Comparison of ENCODE assay signal across 25 cellular contexts in genomic region chr13:113513761-113514160, GRCh38. TPM values are rescaled to one million over a fixed set of nuclear protein-coding genes. Genes with fewer than 3 reads are reported as not detected.
DNase-seq lines count a peak whose midpoint lies in the region; ATAC-seq, FAIRE-seq and TF ChIP-seq lines count a peak whose summit lies in the region.
"Had no signal": no experiment of that assay in that cellular context is flagged by ENCODE, and none has a peak within 500 bp of the region (broad histone marks: within the 10 kb centered on the region; RNA-seq: fewer than 3 reads in every experiment).

No MANE protein-coding gene starts in this region.

- H3K4me1 ChIP-seq in RWPE2 (ENCODE audit: insufficient read depth, poor library complexity, severe bottlenecking) (no peaks in the 10 kb centered on the region), kidney (ENCODE audit: control insufficient read depth in 1 of 2, insufficient read depth in 1 of 2, low read depth in 1 of 2, low read length in 2 of 2) (no peaks in the 10 kb centered on the region), osteoblast (ENCODE audit: insufficient read depth, low read length) (no peaks in the 10 kb centered on the region)
- H3K4me1 ChIP-seq: BE2C had no signal

- no peak overlapping the region for H2AFZ ChIP-seq in osteoblast (ENCODE audit: low read length)

- H3K27ac ChIP-seq in RWPE2 (ENCODE audit: poor library complexity, severe bottlenecking) = no peak overlapping the region
- H3K27ac ChIP-seq in kidney (ENCODE audit: low read depth in 2 of 2, low read length in 2 of 2) = no peak overlapping the region
- no peak overlapping the region for H3K27ac ChIP-seq in osteoblast (ENCODE audit: low read depth, low read length)
- H3K27ac ChIP-seq: BLaER1 had no signal

- no peaks in the 10 kb centered on the region for H3K27me3 ChIP-seq in RWPE2 (ENCODE audit: insufficient read depth, poor library complexity, severe bottlenecking)
- H3K27me3 ChIP-seq in osteoblast (ENCODE audit: insufficient read depth, low read length) = no peaks in the 10 kb centered on the region
- H3K27me3 ChIP-seq: BE2C, BLaER1 had no signal

- peaks cover 47% of the 10 kb centered on the region for H3K36me3 ChIP-seq in RWPE2 (ENCODE audit: low read depth)
- H3K36me3 ChIP-seq in kidney (ENCODE audit: control insufficient read depth in 1 of 2, insufficient read depth in 2 of 2, low read length in 2 of 2) = peaks cover 4 to 16% of the 10 kb centered on the region in 2 donors
- peaks cover 43% of the 10 kb centered on the region for H3K36me3 ChIP-seq in osteoblast (ENCODE audit: insufficient read depth, low read length)

- H3K9ac ChIP-seq in kidney (ENCODE audit: low read length in 2 of 2) = no peak overlapping the region
- H3K9ac ChIP-seq: BLaER1 had no signal

- intact Hi-C loops in kidney (cut with DNase I) = no loop called here

- no peak for FAIRE-seq in kidney (lab: Jason Lieb, UNC)
- FAIRE-seq: A204.1, GM12878, GM12892, GM18507 had no signal

- no peak for TF ChIP-seq CTCF in RWPE2 (IDR thresholded peaks at IDR 0.05; ENCODE audit: poor library complexity, severe bottlenecking)
- no peak for TF ChIP-seq CTCF in kidney (IDR thresholded peaks at IDR 0.05; ENCODE audit: borderline replicate concordance, extremely low read depth, insufficient read depth)
- no peak for TF ChIP-seq CTCF in osteoblast (IDR thresholded peaks at IDR 0.05; ENCODE audit: extremely low read depth, low read depth, low read length)

- H3K9me3 ChIP-seq in RWPE2 (ENCODE audit: severe bottlenecking) (no peaks in the 10 kb centered on the region), kidney (ENCODE audit: control insufficient read depth in 1 of 2, low read length in 2 of 2) (no peaks in the 10 kb centered on the region), osteoblast (ENCODE audit: low read depth, low read length) (no peaks in the 10 kb centered on the region)
- H3K9me3 ChIP-seq: BE2C, BLaER1 had no signal

- H3K4me2 ChIP-seq in osteoblast (ENCODE audit: insufficient read depth, low read length) = no peak overlapping the region
- H3K4me2 ChIP-seq: BLaER1 had no signal

- DNase-seq in RWPE2 (ENCODE audit: low spot score) = peak; percentile 19
- DNase-seq in kidney = peak; percentile 51
- peak; percentile 76 for DNase-seq in osteoblast (ENCODE audit: insufficient read length, low spot score, missing footprints)
- DNase-seq in superior temporal gyrus (ENCODE audit: extremely low spot score) = no peak
- DNase-seq: 8988T; ACHN; BE2C; C1 segment of cervical spinal cord; CD4-positive, alpha-beta memory T cell; CD4-positive, CD25-positive, alpha-beta regulatory T cell; CD8-positive, alpha-beta memory T cell; COR-L47; DMS 273 treated with DMSO at 0.1 percent for 48 hours; DMS153; DMS53; DMS79; DND-41; EL; GDM1 had no signal

- H3K4me3 ChIP-seq in RWPE2 (ENCODE audit: severe bottlenecking) (no peak overlapping the region), kidney (ENCODE audit: low read length in 2 of 2) (no peak overlapping the region), osteoblast (ENCODE audit: insufficient read depth, low read length) (no peak overlapping the region)
- H3K4me3 ChIP-seq: BLaER1, GM12878 had no signal

- H4K20me1 ChIP-seq in osteoblast (ENCODE audit: insufficient read depth, low read length) = peaks cover 13% of the 10 kb centered on the region
- H4K20me1 ChIP-seq: BLaER1 had no signal

- no peak for ATAC-seq in RWPE2 (ENCODE audit: low read depth)
- ATAC-seq in GM19351 (IDR thresholded peaks at IDR 0.05; ENCODE audit: unreplicated experiment) = no peak
- ATAC-seq: GM12878 had no signal

- peaks cover 21% of the 10 kb centered on the region for H3K79me2 ChIP-seq in osteoblast (ENCODE audit: insufficient read depth, low read length)

RNA-seq across cellular contexts. Expression of gene DCUN1D2, which starts 23.2 kb away (rescaled TPM):
- total RNA-seq in kidney (19.5 TPM), osteoblast (12.1 and 14.8 TPM in 2 replicates)
- 7.6 TPM for polyA plus RNA-seq in kidney (ENCODE audit: insufficient read depth, low read depth, low replicate concordance)
